ENCODE assay signal across 1 cellular context in the genomic region with DNA sequence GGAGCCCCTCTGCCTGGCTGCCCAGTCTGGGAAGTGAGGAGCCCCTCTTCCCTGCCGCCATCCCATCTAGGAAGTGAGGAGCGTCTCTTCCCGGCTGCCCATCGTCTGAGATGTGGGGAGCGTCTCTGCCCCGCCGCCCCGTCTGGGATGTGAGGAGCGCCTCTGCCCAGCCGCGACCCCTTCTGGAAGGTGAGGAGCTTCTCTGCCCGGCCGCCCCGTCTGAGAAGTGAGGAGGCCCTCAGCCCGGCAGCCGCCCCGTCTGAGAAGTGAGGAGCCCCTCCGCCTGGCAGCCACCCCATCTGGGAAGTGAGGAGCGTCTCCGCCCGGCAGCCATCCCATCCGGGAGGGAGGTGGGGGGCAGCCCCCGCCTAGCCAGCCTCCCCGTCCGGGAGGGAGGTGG. TPM values are rescaled to one million over a fixed set of nuclear protein-coding genes. Genes with fewer than 3 reads are reported as not detected.
"Had no signal": no experiment of that assay in that cellular context is flagged by ENCODE, and none has a peak within 500 bp of the region (broad histone marks: within the 10 kb centered on the region; RNA-seq: fewer than 3 reads in every experiment).

No MANE protein-coding gene starts in this region.

RNA-seq across cellular contexts. Expression of a gene that starts 49.2 kb away (rescaled TPM):
- total RNA-seq: ascending aorta had no signal
